In the genomic region with DNA sequence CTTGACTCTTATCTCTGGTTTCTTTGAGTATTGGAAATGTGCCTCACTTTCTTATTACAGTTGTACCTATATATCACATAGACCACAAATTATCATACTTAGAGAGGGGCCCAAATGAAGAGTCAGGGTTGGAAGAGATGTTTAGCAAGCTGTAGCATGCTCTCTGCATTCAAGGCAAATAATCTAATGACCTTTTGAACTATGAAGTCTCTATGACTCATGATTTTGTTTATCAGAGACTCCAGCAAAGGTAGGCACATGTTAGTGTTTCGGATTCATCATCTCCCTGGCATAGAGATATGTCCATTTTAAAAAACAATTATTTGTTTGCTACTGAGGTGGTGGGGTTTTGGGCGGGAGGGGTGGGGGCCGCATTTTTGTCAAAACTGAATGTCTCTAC, we compare ENCODE assay signal across 13 cellular contexts.
A peak's percentile ranks its signal among the peaks of the same experiment; 100 is the strongest.
DNase-seq lines count a peak whose midpoint lies in the region; ATAC-seq lines count a peak whose summit lies in the region.
"Had no signal": no experiment of that assay in that cellular context is flagged by ENCODE, and none has a peak within 500 bp of the region (broad histone marks: within the 10 kb centered on the region; RNA-seq: fewer than 3 reads in every experiment).

No MANE protein-coding gene starts in this region.

- no peaks in the 10 kb centered on the region for H3K27me3 Mint-ChIP-seq in activated T-cell treated with anti-CD3 and anti-CD28 coated beads, Interleukin-2, amount 50 U/mL, for 4 hours (ENCODE audit: low read depth)
- H3K27me3 Mint-ChIP-seq: CD8-positive, alpha-beta memory T cell had no signal

- no peak overlapping the region for H3K4me3 Mint-ChIP-seq in activated T-cell treated with anti-CD3 and anti-CD28 coated beads, Interleukin-2, amount 50 U/mL, for 4 hours
- H3K4me3 Mint-ChIP-seq: CD8-positive, alpha-beta memory T cell; HFFc6 had no signal

- no peak for ATAC-seq in activated T-cell treated with anti-CD3 and anti-CD28 coated beads, Interleukin-2, amount 50 U/mL, for 4 hours
- ATAC-seq: K562 had no signal

- no peak overlapping the region for H3K27ac ChIP-seq in epithelial cell of prostate

- H3K4me1 Mint-ChIP-seq in activated T-cell treated with anti-CD3 and anti-CD28 coated beads, Interleukin-2, amount 50 U/mL, for 4 hours (ENCODE audit: low read depth) = no peaks in the 10 kb centered on the region
- H3K4me1 Mint-ChIP-seq: CD8-positive, alpha-beta memory T cell had no signal

- no peaks in the 10 kb centered on the region for H3K36me3 Mint-ChIP-seq in activated T-cell treated with anti-CD3 and anti-CD28 coated beads, Interleukin-2, amount 50 U/mL, for 4 hours (ENCODE audit: insufficient read depth)

- DNase-seq in DMS53 treated with DMSO at 0.1 percent for 48 hours (lab: John Stamatoyannopoulos, UW; ENCODE audit: unreplicated experiment) (peak; percentile 68), M059J (ENCODE audit: low read depth) (peak; percentile 7), SW480 (ENCODE audit: low spot score) (peak; percentile 4), epithelial cell of prostate (ENCODE audit: low read depth, low spot score) (peak; percentile 18), DMS 273 treated with DMSO at 0.1 percent for 48 hours (lab: John Stamatoyannopoulos, UW) (no peak), ureter (ENCODE audit: low spot score) (no peak)
- DNase-seq in activated T-cell treated with anti-CD3 and anti-CD28 coated beads, Interleukin-2, amount 50 U/mL, for 4 hours = no peak
- DNase-seq: Caco-2; CD8-positive, alpha-beta memory T cell; DMS79; HCEC 1CT; HFFc6 had no signal

- H3K9me3 Mint-ChIP-seq in activated T-cell treated with anti-CD3 and anti-CD28 coated beads, Interleukin-2, amount 50 U/mL, for 4 hours = peaks cover 28% of the 10 kb centered on the region

Comparison
In these comparisons a context has a peak if more than half of its experiments do, and no peak if none do; other contexts are left out.
1. DNase-seq: peak in DMS53 treated with DMSO at 0.1 percent for 48 hours (single experiment), M059J (single experiment), SW480 (single experiment) and epithelial cell of prostate (single experiment); none in activated T-cell treated with anti-CD3 and anti-CD28 coated beads, Interleukin-2, amount 50 U/mL, for 4 hours (single experiment), DMS 273 treated with DMSO at 0.1 percent for 48 hours (single experiment) and ureter (single experiment).